ENCODE assay signal across 8 cellular contexts in genomic region chr4:185304944-185305690, GRCh38.
DNase-seq lines count a peak whose midpoint lies in the region; ATAC-seq, FAIRE-seq and TF ChIP-seq lines count a peak whose summit lies in the region.

No MANE protein-coding gene starts in this region.

- no peak overlapping the region for H3K4me3 Mint-ChIP-seq in memory B cell

- H3K36me3 Mint-ChIP-seq in memory B cell, result peaks cover 8% of the 10 kb centered on the region

- H3K4me1 Mint-ChIP-seq in memory B cell, result peaks cover 24% of the 10 kb centered on the region

- peak; percentile 14; the same call in 1 of the 2 replicates for TF ChIP-seq CTCF in 22Rv1 (IDR thresholded peaks at IDR 0.05)
- peak; percentile 61 for TF ChIP-seq CTCF in cardiac fibroblast (IDR thresholded peaks at IDR 0.05; ENCODE audit: low read depth, low read length)

- H3K9me3 Mint-ChIP-seq in memory B cell, result no peaks in the 10 kb centered on the region

- no peak for DNase-seq in GM12892 (ENCODE audit: insufficient read length)
- DNase-seq in NCI-H2171 treated with DMSO at 0.1 percent for 48 hours (lab: John Stamatoyannopoulos, UW), result peak; percentile 58
- DNase-seq in cardiac fibroblast (ENCODE audit: low read depth in 2 of 2), result peak; percentile 39 to 42
- DNase-seq in memory B cell (ENCODE audit: low spot score in 2 of 2), result peak; percentile 45 to 53
- no peak for DNase-seq in cerebellum (ENCODE audit: low spot score)
- DNase-seq in KG1 (lab: John Stamatoyannopoulos, UW), result no peak

- peak; percentile 56 for ATAC-seq in HG02759 (IDR thresholded peaks at IDR 0.05; ENCODE audit: unreplicated experiment)
- peak; percentile 85 for ATAC-seq in memory B cell (ENCODE audit: low read depth)

- H3K27me3 Mint-ChIP-seq in memory B cell, result no peaks in the 10 kb centered on the region

- TF ChIP-seq POLR2A in GM12892 (IDR thresholded peaks at IDR 0.05; ENCODE audit: low read depth, low read length), result 0 out of 2 replicates have a peak, but pooled peaks have one; percentile 44

- peak overlapping the region; percentile 80 for H3K27ac Mint-ChIP-seq in memory B cell

- H3K4me3 ChIP-seq in cardiac fibroblast (replicated peaks in 1 of 2; ENCODE audit: low read depth in 2 of 2, low read length in 2 of 2), result no peak overlapping the region

- H3K27ac ChIP-seq in 22Rv1, result no peak overlapping the region

- FAIRE-seq in GM12892 (lab: Jason Lieb, UNC), result peak; percentile 85

Comparison
In these comparisons a context has a peak if more than half of its experiments do, and no peak if none do; other contexts are left out.
1. DNase-seq: peak in NCI-H2171 treated with DMSO at 0.1 percent for 48 hours (single experiment), cardiac fibroblast (2 of 2) and memory B cell (2 of 2); none in GM12892 (single experiment), cerebellum (single experiment) and KG1 (single experiment).